ENCODE assay signal across 28 cellular contexts in the genomic region with DNA sequence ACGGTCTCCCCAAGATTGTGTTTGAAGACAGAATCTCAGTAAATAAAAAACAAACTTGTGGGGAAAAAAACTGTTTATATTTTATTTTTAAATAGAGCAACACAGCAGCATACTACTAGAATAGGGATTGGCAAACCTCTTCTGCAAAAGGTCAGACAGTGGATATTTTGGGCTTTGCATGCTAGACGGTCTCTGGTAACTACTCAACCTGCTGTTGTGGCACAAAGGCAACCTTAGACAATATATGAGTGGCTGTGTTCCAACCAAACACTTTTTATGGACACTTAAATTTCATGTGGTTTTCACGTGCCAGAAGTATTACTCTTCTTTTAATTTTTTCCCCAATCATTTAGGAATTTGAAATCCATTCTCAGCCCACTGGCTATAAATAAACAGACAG. TPM values are rescaled to one million over a fixed set of nuclear protein-coding genes. Genes with fewer than 3 reads are reported as not detected.
"Had no signal": no experiment of that assay in that cellular context is flagged by ENCODE, and none has a peak within 500 bp of the region (broad histone marks: within the 10 kb centered on the region; RNA-seq: fewer than 3 reads in every experiment).

No MANE protein-coding gene starts in this region.

- H3K4me2 ChIP-seq: smooth muscle cell had no signal

- H3K27me3 Mint-ChIP-seq: memory B cell; stimulated activated naive CD8-positive, alpha-beta T cell treated with anti-CD3 and anti-CD28 coated beads, Interleukin-15, amount 100 ng/mL, for 72 hours had no signal

- H3K4me1 ChIP-seq: foreskin keratinocyte, gastroesophageal sphincter, right lobe of liver, testis had no signal

- H3K9me3 ChIP-seq: esophagus muscularis mucosa, gastroesophageal sphincter, right lobe of liver, testis, tibial artery had no signal

- FAIRE-seq: endothelial cell of umbilical vein, kidney had no signal

- ATAC-seq: foreskin keratinocyte; gastroesophageal sphincter; left cardiac atrium; natural killer cell treated with Interleukin-12 subunit alpha and Interleukin-12 subunit beta and Interleukin-15 and Interleukin-18, amount 100 ng/mL, for 72 hours; right lobe of liver; stimulated activated naive CD8-positive, alpha-beta T cell treated with anti-CD3 and anti-CD28 coated beads, Interleukin-15, amount 100 ng/mL, for 72 hours had no signal

- H3K4me3 ChIP-seq: coronary artery, esophagus muscularis mucosa, gastroesophageal sphincter, lung, right lobe of liver, smooth muscle cell, testis, tibial artery had no signal

- H3K36me3 Mint-ChIP-seq: memory B cell; naive B cell; natural killer cell treated with Interleukin-12 subunit alpha and Interleukin-12 subunit beta and Interleukin-15 and Interleukin-18, amount 100 ng/mL, for 72 hours; type B pancreatic cell had no signal

- H3K4me1 Mint-ChIP-seq: memory B cell; naive B cell; stimulated activated naive CD8-positive, alpha-beta T cell treated with anti-CD3 and anti-CD28 coated beads, Interleukin-15, amount 100 ng/mL, for 72 hours had no signal

- H3K36me3 ChIP-seq: esophagus muscularis mucosa, gastroesophageal sphincter, right lobe of liver, tibial artery had no signal

- H3K27ac Mint-ChIP-seq: memory B cell; naive B cell; natural killer cell treated with Interleukin-12 subunit alpha and Interleukin-12 subunit beta and Interleukin-15 and Interleukin-18, amount 100 ng/mL, for 72 hours; stimulated activated naive CD8-positive, alpha-beta T cell treated with anti-CD3 and anti-CD28 coated beads, Interleukin-15, amount 100 ng/mL, for 72 hours; type B pancreatic cell had no signal

- H3K4me3 Mint-ChIP-seq: memory B cell; naive B cell; natural killer cell treated with Interleukin-12 subunit alpha and Interleukin-12 subunit beta and Interleukin-15 and Interleukin-18, amount 100 ng/mL, for 72 hours; stimulated activated naive CD8-positive, alpha-beta T cell treated with anti-CD3 and anti-CD28 coated beads, Interleukin-15, amount 100 ng/mL, for 72 hours; type B pancreatic cell had no signal

- H3K9me3 Mint-ChIP-seq: memory B cell; naive B cell; natural killer cell treated with Interleukin-12 subunit alpha and Interleukin-12 subunit beta and Interleukin-15 and Interleukin-18, amount 100 ng/mL, for 72 hours; stimulated activated naive CD8-positive, alpha-beta T cell treated with anti-CD3 and anti-CD28 coated beads, Interleukin-15, amount 100 ng/mL, for 72 hours; type B pancreatic cell had no signal

- H3K27ac ChIP-seq: coronary artery, esophagus muscularis mucosa, foreskin keratinocyte, gastroesophageal sphincter, right lobe of liver, testis, tibial artery had no signal

- DNase-seq: dermis blood vessel endothelial cell; effector memory CD4-positive, alpha-beta T cell; foreskin keratinocyte; glutamatergic neuron; kidney; left cardiac atrium; naive B cell; posterior cingulate gyrus; retina; right lobe of liver; stimulated activated CD4-positive, alpha-beta T cell treated with anti-CD3 and anti-CD28 coated beads, Interleukin-12 subunit alpha, Interleukin-12 subunit beta, amount 100 ng/mL, for 4 hours; stimulated activated CD4-positive, alpha-beta T cell treated with anti-CD3 and anti-CD28 coated beads, Interleukin-1b, Interleukin-23, amount 100 ng/mL, for 48 hours; stimulated activated CD4-positive, alpha-beta T cell treated with anti-CD3 and anti-CD28 coated beads, Interleukin-4, amount 100 ng/mL, for 1 hour; stimulated activated CD8-positive, alpha-beta memory T cell treated with anti-CD3 and anti-CD28 coated beads, Interleukin-4, amount 100 ng/mL, for 48 hours; stimulated activated naive CD4-positive, alpha-beta T cell; stimulated activated naive CD8-positive, alpha-beta T cell treated with anti-CD3 and anti-CD28 coated beads, Interleukin-15, amount 100 ng/mL, for 72 hours; testis; tibial artery had no signal

- H3K27me3 ChIP-seq: foreskin keratinocyte, right lobe of liver, testis, tibial artery had no signal

RNA-seq across cellular contexts. Expression of a gene that starts 55.0 kb away (rescaled TPM):
- total RNA-seq: endothelial cell of umbilical vein; liver; natural killer cell treated with Interleukin-12 subunit alpha and Interleukin-12 subunit beta and Interleukin-15 and Interleukin-18, amount 100 ng/mL, for 72 hours; right lobe of liver had no signal
- polyA plus RNA-seq: endothelial cell of umbilical vein, liver had no signal
